In the genomic region with DNA sequence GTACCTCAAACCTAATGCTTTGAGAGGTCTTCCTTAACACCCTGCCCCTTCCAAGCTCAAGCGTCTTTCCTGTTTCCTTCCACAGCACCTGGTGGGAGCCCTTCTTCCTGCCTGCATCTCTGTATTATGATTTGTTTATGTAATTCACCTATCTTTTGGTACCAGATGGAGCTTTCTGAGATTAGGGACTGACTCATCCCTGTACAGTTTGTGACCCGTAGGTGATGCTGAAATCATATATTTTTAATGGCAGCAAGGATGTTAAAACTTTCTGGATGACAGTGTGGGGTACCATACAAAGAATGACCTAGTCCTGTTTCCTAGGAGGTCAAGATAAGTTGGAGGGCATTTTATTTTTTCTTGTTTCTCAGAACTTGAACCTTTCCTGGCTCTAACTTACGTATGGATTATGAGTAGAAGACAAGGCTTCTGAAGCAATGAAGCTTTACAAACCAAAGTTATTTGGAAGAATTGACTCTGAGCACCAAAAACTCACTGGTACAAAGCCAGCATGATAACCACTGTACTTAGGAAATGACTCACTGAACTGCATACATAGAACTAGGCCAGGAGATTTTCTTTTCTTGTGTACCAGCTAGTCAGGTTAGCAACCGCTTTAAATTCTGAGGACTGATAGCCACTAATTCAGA, we compare ENCODE assay signal across 9 cellular contexts. TPM values are rescaled to one million over a fixed set of nuclear protein-coding genes. Genes with fewer than 3 reads are reported as not detected.
DNase-seq lines count a peak whose midpoint lies in the region; ATAC-seq and TF ChIP-seq lines count a peak whose summit lies in the region.
"Had no signal": no experiment of that assay in that cellular context is flagged by ENCODE, and none has a peak within 500 bp of the region (broad histone marks: within the 10 kb centered on the region; RNA-seq: fewer than 3 reads in every experiment).

No MANE protein-coding gene starts in this region.

- no peaks in the 10 kb centered on the region for H3K36me3 ChIP-seq in upper lobe of right lung

- intact Hi-C loops in upper lobe of right lung (cut with DNase I): no loop called here

- TF ChIP-seq CTCF in fibroblast of mammary gland (conservative IDR thresholded peaks at IDR 0.05; ENCODE audit: control insufficient read depth, insufficient read depth, low read depth, low read length) (no peak), upper lobe of right lung (IDR thresholded peaks at IDR 0.05) (no peak)

- H3K27ac ChIP-seq in upper lobe of right lung: no peak overlapping the region

- H3K9me3 ChIP-seq in upper lobe of right lung: no peaks in the 10 kb centered on the region

- H3K4me1 ChIP-seq in upper lobe of right lung: no peaks in the 10 kb centered on the region

- peak; percentile 75 for DNase-seq in HT1080 (ENCODE audit: low read depth)
- DNase-seq in fibroblast of mammary gland (ENCODE audit: low read depth): peak; percentile 40
- no peak for DNase-seq in NCI-H526 (lab: John Stamatoyannopoulos, UW)
- DNase-seq in HUDEP-2 (lab: John Stamatoyannopoulos, UW; ENCODE audit: unreplicated experiment in 76 of 76): no peak
- DNase-seq in upper lobe of right lung: no peak
- no peak for DNase-seq in KBM-7
- DNase-seq: GF-D8 had no signal

- peak; percentile 84 for ATAC-seq in GM18499 (IDR thresholded peaks at IDR 0.05; ENCODE audit: insufficient read depth, unreplicated experiment)
- peak; percentile 60 for ATAC-seq in GM21717 (IDR thresholded peaks at IDR 0.05; ENCODE audit: unreplicated experiment)
- ATAC-seq in upper lobe of right lung: no peak

- no peaks in the 10 kb centered on the region for H3K27me3 ChIP-seq in upper lobe of right lung

- H3K4me3 ChIP-seq in fibroblast of mammary gland (ENCODE audit: control insufficient read depth, low read depth, low read length): no peak overlapping the region
- H3K4me3 ChIP-seq in upper lobe of right lung: no peak overlapping the region

- in situ Hi-C loops in KBM-7 (cut with MboI; ENCODE audit: low pct_unique_long_range_greater_than_20kb, low sequenced_read_pairs): no loop called here

RNA-seq across cellular contexts. Expression of a gene that starts 46.6 kb away (rescaled TPM):
- total RNA-seq in HT1080 (2014; rRNA removed; shearing (Covaris generic)): not detected in 2 replicates
- 0.15 TPM in 1 of 2 replicates, not detected in the other for polyA plus RNA-seq in HT1080 (2015; cell fraction: cytosol; rRNA removed)
- not detected in 2 replicates for polyA plus RNA-seq in HT1080 (2015; cell fraction: nucleus; rRNA removed)
- total RNA-seq in upper lobe of right lung: 0.26 TPM

Comparison
In these comparisons a context has a peak if more than half of its experiments do, and no peak if none do; other contexts are left out.
1. DNase-seq: peak in HT1080 (single experiment) and fibroblast of mammary gland (single experiment); none in NCI-H526 (0 of 2), HUDEP-2 (0 of 76), upper lobe of right lung (single experiment) and KBM-7 (single experiment).